Comparison of ENCODE assay signal across 15 cellular contexts in the genomic region with DNA sequence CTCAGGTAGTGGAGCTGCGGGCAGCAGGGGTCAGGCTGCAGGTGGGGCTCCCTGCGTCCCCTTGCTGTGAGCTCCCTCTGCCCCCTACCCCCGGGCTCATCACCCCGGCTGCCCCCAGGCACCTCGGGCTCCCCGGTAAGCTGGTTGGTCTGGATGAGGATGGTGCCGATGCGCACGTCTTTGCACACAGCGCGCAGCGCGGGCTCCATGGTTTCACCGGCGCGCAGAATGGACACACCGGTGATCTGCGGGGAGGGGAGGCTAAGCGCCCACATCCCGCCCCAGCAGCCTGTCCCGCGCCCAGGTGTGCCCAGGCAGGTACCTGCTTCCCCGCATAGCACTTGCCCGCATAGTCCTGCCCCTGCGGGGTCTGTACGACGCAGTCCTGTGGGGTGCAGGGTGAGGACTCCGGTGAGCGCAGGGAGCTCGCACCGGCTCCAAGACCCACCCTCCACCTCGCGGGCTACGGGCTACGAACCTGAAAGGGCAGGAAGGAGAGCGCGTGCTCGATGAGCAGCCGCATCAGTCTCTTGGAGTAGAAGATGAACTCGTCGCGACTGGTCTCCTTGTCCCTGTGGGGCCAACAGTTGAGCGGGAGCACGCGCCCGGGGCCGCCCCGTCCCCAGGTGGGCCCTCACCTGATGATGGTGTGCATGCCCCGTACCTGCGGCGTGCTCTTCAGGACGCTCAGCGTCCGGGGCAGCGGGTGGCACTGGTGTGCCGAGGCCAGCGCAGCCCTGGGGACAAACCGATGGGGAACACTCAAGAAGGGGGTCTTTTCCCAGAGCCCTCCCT. TPM values are rescaled to one million over a fixed set of nuclear protein-coding genes. Genes with fewer than 3 reads are reported as not detected.
DNase-seq lines count a peak whose midpoint lies in the region; ATAC-seq and TF ChIP-seq lines count a peak whose summit lies in the region.
"Had no signal": no experiment of that assay in that cellular context is flagged by ENCODE, and none has a peak within 500 bp of the region (broad histone marks: within the 10 kb centered on the region; RNA-seq: fewer than 3 reads in every experiment).

No MANE protein-coding gene starts in this region.

- H3K9me3 ChIP-seq in AG04450 (ENCODE audit: control insufficient read depth, insufficient read depth, low read length) (peaks cover 28% of the 10 kb centered on the region; the same call in 1 of the 2 replicates), lower lobe of right lung (no peaks in the 10 kb centered on the region)

- no peaks in the 10 kb centered on the region for H3K9me3 Mint-ChIP-seq in GM23338
- no peaks in the 10 kb centered on the region for H3K9me3 Mint-ChIP-seq in central memory CD8-positive, alpha-beta T cell
- H3K9me3 Mint-ChIP-seq: CD4-positive, CD25-positive, alpha-beta regulatory T cell had no signal

- H3K4me3 ChIP-seq in AG04450 (ENCODE audit: low read depth, low read length) (no peak overlapping the region), GM23338 (peak overlapping the region; percentile 92), lower lobe of right lung (no peak overlapping the region)

- H3K4me1 Mint-ChIP-seq in GM23338, result peaks cover 7% of the 10 kb centered on the region; the same call in 2 of the 3 replicates
- peaks cover 20% of the 10 kb centered on the region for H3K4me1 Mint-ChIP-seq in central memory CD8-positive, alpha-beta T cell

- CTCF ChIA-PET in AG04450 (lab: Charles Lee), result no interaction called here

- ATAC-seq in GM23338 (peak; percentile 16), lower lobe of right lung (peak; percentile 1 to 4)
- ATAC-seq in central memory CD8-positive, alpha-beta T cell (replicated peaks; ENCODE audit: extremely low read depth, poor library complexity, severe bottlenecking), result no peak
- ATAC-seq: SK-N-SH treated with all-trans-retinoic acid at 6 μM for 48 hours had no signal

- intact Hi-C loops in lower lobe of right lung (cut with DNase I), result no loop called here

- H3K9me2 ChIP-seq in GM23338 (ENCODE audit: insufficient read depth), result no peaks in the 10 kb centered on the region

- peak overlapping the region; percentile 93 for H3K4me2 ChIP-seq in GM23338

- H3K27me3 Mint-ChIP-seq in GM23338 (ENCODE audit: insufficient read depth, low read depth, poor library complexity), result peaks cover 19% of the 10 kb centered on the region
- H3K27me3 Mint-ChIP-seq in central memory CD8-positive, alpha-beta T cell, result no peaks in the 10 kb centered on the region
- H3K27me3 Mint-ChIP-seq: CD4-positive, CD25-positive, alpha-beta regulatory T cell had no signal

- H3K4me1 ChIP-seq in GM23338 (ENCODE audit: insufficient read depth) (peaks cover 10% of the 10 kb centered on the region; the same call in 1 of the 2 replicates), lower lobe of right lung (peaks cover 27% of the 10 kb centered on the region)

- no peak for TF ChIP-seq CTCF in AG04450 (IDR thresholded peaks at IDR 0.05; ENCODE audit: low read depth, low read length)
- TF ChIP-seq CTCF in GM23338 (conservative IDR thresholded peaks at IDR 0.05; ENCODE audit: low read depth in 2 of 2), result no peak
- no peak for TF ChIP-seq CTCF in lower lobe of right lung (IDR thresholded peaks at IDR 0.05)

- no peak for DNase-seq in AG04450 (ENCODE audit: low read depth, low spot score)
- DNase-seq in GM23338 (ENCODE audit: low spot score), result peak; percentile 71
- DNase-seq in central memory CD8-positive, alpha-beta T cell (ENCODE audit: low spot score in 2 of 2), result peak in 1 of 2 donors; percentile 14
- peak; percentile 47 for DNase-seq in lower lobe of right lung
- DNase-seq in AML-193 (lab: John Stamatoyannopoulos, UW), result no peak
- no peak for DNase-seq in NCI-H1436 treated with DMSO at 0.1 percent for 48 hours (lab: John Stamatoyannopoulos, UW)
- DNase-seq in H4 (ENCODE audit: low spot score), result no peak
- no peak for DNase-seq in NCI-H345 (lab: John Stamatoyannopoulos, UW)
- DNase-seq: activated CD4-positive, CD25-positive, alpha-beta regulatory T cell treated with anti-CD3 and anti-CD28 coated beads, Interleukin-2, amount 50 U/mL, for 72 hours; central memory CD4-positive, alpha-beta T cell; Karpas-422; NCI-H2029 treated with DMSO at 0.1 percent for 48 hours; stimulated activated CD4-positive, alpha-beta T cell treated with anti-CD3 and anti-CD28 coated beads, Interleukin-4, amount 100 ng/mL, for 1 hour had no signal

- H3K79me2 ChIP-seq in GM23338 (replicated peaks; ENCODE audit: insufficient read depth), result no peaks in the 10 kb centered on the region

- peaks cover 41% of the 10 kb centered on the region for H3F3A ChIP-seq in GM23338 (replicated peaks; ENCODE audit: low read depth)

- H3K27ac ChIP-seq in AG04450 (ENCODE audit: low read depth, low read length) (peak overlapping the region; percentile 11), GM23338 (ENCODE audit: low read depth) (peak overlapping the region; percentile 87), lower lobe of right lung (peak overlapping the region; percentile 76)

- peak overlapping the region; percentile 85 for H3K4me3 Mint-ChIP-seq in GM23338
- peak overlapping the region; percentile 43 for H3K4me3 Mint-ChIP-seq in central memory CD8-positive, alpha-beta T cell

- no peaks in the 10 kb centered on the region for H3K27me3 ChIP-seq in AG04450 (ENCODE audit: control insufficient read depth, insufficient read depth, low read length)
- no peaks in the 10 kb centered on the region for H3K27me3 ChIP-seq in GM23338 (ENCODE audit: insufficient read depth)
- H3K27me3 ChIP-seq in lower lobe of right lung (ENCODE audit: low read depth), result no peaks in the 10 kb centered on the region

- peaks cover 20% of the 10 kb centered on the region for H3K36me3 Mint-ChIP-seq in GM23338 (ENCODE audit: low read depth)
- H3K36me3 Mint-ChIP-seq in central memory CD8-positive, alpha-beta T cell (ENCODE audit: insufficient read depth), result peaks cover 33% of the 10 kb centered on the region

- no peak overlapping the region for H2AFZ ChIP-seq in GM23338

- H3K27ac Mint-ChIP-seq in GM23338, result peak overlapping the region; percentile 88
- no peak overlapping the region for H3K27ac Mint-ChIP-seq in central memory CD8-positive, alpha-beta T cell (ENCODE audit: low read depth)

- POLR2A ChIA-PET in AG04450 (lab: Yijun Ruan, JAX), result no interaction called here

- H4K20me1 ChIP-seq in GM23338 (replicated peaks; ENCODE audit: insufficient read depth), result no peaks in the 10 kb centered on the region

- no peaks in the 10 kb centered on the region for H3K36me3 ChIP-seq in GM23338 (ENCODE audit: insufficient read depth)
- H3K36me3 ChIP-seq in lower lobe of right lung, result peaks cover 84% of the 10 kb centered on the region

TF ChIP-seq in GM23338, 12 proteins besides CTCF, POLR2A, EP300 and RAD21 (continues in another document):
- TF ChIP-seq POLR2AphosphoS5 (IDR thresholded peaks at IDR 0.05; ENCODE audit: low read depth) (peak; percentile 56; the same call in 1 of the 2 replicates), CREB1 (CRISPR knock-in tag; IDR thresholded peaks at IDR 0.05; ENCODE audit: low read depth) (peak; percentile 3; the same call in 1 of the 2 replicates), ZNF331 (CRISPR knock-in tag; IDR thresholded peaks at IDR 0.05; ENCODE audit: low read depth) (no peak)

RNA-seq across cellular contexts. Expression of gene UCKL1, which starts 15.5 kb away (rescaled TPM):
- polyA plus RNA-seq in AG04450 (2011; rRNA removed), result 18.0 and 22.3 TPM in 2 replicates
- polyA minus RNA-seq in AG04450 (2011; rRNA and poly(A)+ RNA removed), result 17.2 and 22.2 TPM in 2 replicates
- total RNA-seq in GM23338 (2014; rRNA removed; shearing (Covaris generic)), result 46.5 and 56.8 TPM in 2 replicates
- 82.5 and 89.3 TPM in 2 replicates for polyA plus RNA-seq in GM23338 (2016; fragmentation: Nextera tagmentation; extraction: Ambion mirVana)
- total RNA-seq in lower lobe of right lung, result 31.5 TPM
- total RNA-seq in H4 (2014; rRNA removed; shearing (Covaris generic)), result 14.1 and 16.1 TPM in 2 replicates

RNA-seq across cellular contexts. Expression of gene ZNF512B, which starts 29.1 kb away (rescaled TPM):
- polyA plus RNA-seq in AG04450 (2011; rRNA removed) (4.0 and 6.0 TPM in 2 replicates), GM23338 (2016; fragmentation: Nextera tagmentation; extraction: Ambion mirVana) (6.0 and 6.1 TPM in 2 replicates)
- 7.0 and 8.4 TPM in 2 replicates for polyA minus RNA-seq in AG04450 (2011; rRNA and poly(A)+ RNA removed)
- total RNA-seq in GM23338 (2014; rRNA removed; shearing (Covaris generic)), result 21.4 and 28.8 TPM in 2 replicates
- total RNA-seq in lower lobe of right lung, result 13.7 TPM
- total RNA-seq in H4 (2014; rRNA removed; shearing (Covaris generic)), result 2.2 and 4.4 TPM in 2 replicates

RNA-seq across cellular contexts. Expression of gene SAMD10, which starts 38.8 kb away (rescaled TPM):
- polyA plus RNA-seq in AG04450 (2011; rRNA removed), result 1.3 and 1.8 TPM in 2 replicates
- 0.51 and 0.74 TPM in 2 replicates for polyA minus RNA-seq in AG04450 (2011; rRNA and poly(A)+ RNA removed)
- 2.8 and 7.3 TPM in 2 replicates for total RNA-seq in GM23338 (2014; rRNA removed; shearing (Covaris generic))
- polyA plus RNA-seq in GM23338 (2016; fragmentation: Nextera tagmentation; extraction: Ambion mirVana), result 2.1 and 3.2 TPM in 2 replicates
- 3.6 TPM for total RNA-seq in lower lobe of right lung
- not detected in 2 replicates for total RNA-seq in H4 (2014; rRNA removed; shearing (Covaris generic))

RNA-seq across cellular contexts. Expression of gene PRPF6, which starts 40.3 kb away (rescaled TPM):
- polyA plus RNA-seq in AG04450 (2011; rRNA removed) (38.5 and 47.5 TPM in 2 replicates), GM23338 (2016; fragmentation: Nextera tagmentation; extraction: Ambion mirVana) (53.8 and 56.2 TPM in 2 replicates)
- 49.9 and 56.3 TPM in 2 replicates for polyA minus RNA-seq in AG04450 (2011; rRNA and poly(A)+ RNA removed)
- 73.5 and 79.9 TPM in 2 replicates for total RNA-seq in GM23338 (2014; rRNA removed; shearing (Covaris generic))
- total RNA-seq in lower lobe of right lung, result 57.2 TPM
- total RNA-seq in H4 (2014; rRNA removed; shearing (Covaris generic)), result 35.9 and 36.5 TPM in 2 replicates

RNA-seq across cellular contexts. Expression of gene DNAJC5, which starts 45.7 kb away (rescaled TPM):
- polyA plus RNA-seq in AG04450 (2011; rRNA removed) (36.7 and 40.9 TPM in 2 replicates), GM23338 (2016; fragmentation: Nextera tagmentation; extraction: Ambion mirVana) (6.9 and 7.1 TPM in 2 replicates)
- polyA minus RNA-seq in AG04450 (2011; rRNA and poly(A)+ RNA removed), result 52.0 and 63.4 TPM in 2 replicates
- 29.5 and 33.5 TPM in 2 replicates for total RNA-seq in GM23338 (2014; rRNA removed; shearing (Covaris generic))
- 54.5 TPM for total RNA-seq in lower lobe of right lung
- 16.1 and 21.0 TPM in 2 replicates for total RNA-seq in H4 (2014; rRNA removed; shearing (Covaris generic))

Comparison
In these comparisons a context has a peak if more than half of its experiments do, and no peak if none do; other contexts are left out.
1. DNase-seq: peak in GM23338 (single experiment) and lower lobe of right lung (single experiment); none in AG04450 (single experiment), AML-193 (0 of 2), NCI-H1436 treated with DMSO at 0.1 percent for 48 hours (single experiment), H4 (single experiment) and NCI-H345 (single experiment).
2. H3K27ac ChIP-seq: peak in every context shown above with its lines; median percentile 87 in GM23338; 76 in lower lobe of right lung; 11 in AG04450.